ENCODE assay signal across 24 cellular contexts in genomic region chr22:46461566-46462180, GRCh38.
DNase-seq lines count a peak whose midpoint lies in the region; ATAC-seq and TF ChIP-seq lines count a peak whose summit lies in the region.
"Had no signal": no experiment of that assay in that cellular context is flagged by ENCODE, and none has a peak within 500 bp of the region (broad histone marks: within the 10 kb centered on the region; RNA-seq: fewer than 3 reads in every experiment).

No MANE protein-coding gene starts in this region.

- H3K27ac ChIP-seq in GM23338 (ENCODE audit: low read depth), result no peak overlapping the region
- H3K27ac ChIP-seq: C4-2B had no signal

- H3K4me3 Mint-ChIP-seq in GM23338 (no peak overlapping the region), brain (peak overlapping the region in 2 of 5 experiments; percentile 24 to 78), mesothelial cell of epicardium (no peak overlapping the region), type B pancreatic cell (no peak overlapping the region)
- H3K4me3 Mint-ChIP-seq: CD8-positive, alpha-beta T cell had no signal

- no peak for TF ChIP-seq CTCF in GM23338 (conservative IDR thresholded peaks at IDR 0.05; ENCODE audit: low read depth in 2 of 2)
- TF ChIP-seq CTCF in brain (conservative IDR thresholded peaks at IDR 0.05), result no peak
- no peak for TF ChIP-seq CTCF in mesothelial cell of epicardium (IDR thresholded peaks at IDR 0.05; ENCODE audit: unreplicated experiment)
- TF ChIP-seq CTCF in type B pancreatic cell (conservative IDR thresholded peaks at IDR 0.05), result no peak

- no peak for ATAC-seq in GM23338
- no peak for ATAC-seq in HG02885 (IDR thresholded peaks at IDR 0.05; ENCODE audit: poor library complexity, unreplicated experiment)
- ATAC-seq: CD8-positive, alpha-beta T cell; PC-3 had no signal

- no peak for DNase-seq in GM23338 (ENCODE audit: low spot score)
- DNase-seq in mesothelial cell of epicardium (ENCODE audit: low spot score in 2 of 2, unreplicated experiment in 2 of 2), result no peak
- DNase-seq in type B pancreatic cell (ENCODE audit: extremely low spot score, unreplicated experiment), result no peak
- DNase-seq in GDM1 (lab: John Stamatoyannopoulos, UW), result no peak
- no peak for DNase-seq in RKO (ENCODE audit: low spot score)
- no peak for DNase-seq in NCI-H146 treated with DMSO at 0.1 percent for 48 hours (lab: John Stamatoyannopoulos, UW; ENCODE audit: unreplicated experiment)
- DNase-seq: Caco-2; CD8-positive, alpha-beta T cell; DMS 273 treated with DMSO at 0.1 percent for 48 hours; EL; GF-D8; KG1; MM.1S; NCI-H1694; NCI-H2029 treated with DMSO at 0.1 percent for 48 hours; NCI-H446 treated with DMSO at 0.1 percent for 48 hours; NCI-H526; NCI-H82; NK-92 treated with Interleukin-12 subunit alpha and Interleukin-12 subunit beta, amount 100 ng/mL, for 24 hours; PC-3; SHP77 had no signal

- no peaks in the 10 kb centered on the region for H3K27me3 ChIP-seq in GM23338 (ENCODE audit: insufficient read depth)

- H4K20me1 ChIP-seq in GM23338 (replicated peaks; ENCODE audit: insufficient read depth), result no peaks in the 10 kb centered on the region

- no peak overlapping the region for H2AFZ ChIP-seq in GM23338

- peaks cover 11% of the 10 kb centered on the region for H3K27me3 Mint-ChIP-seq in GM23338 (ENCODE audit: insufficient read depth, low read depth, poor library complexity)
- no peaks in the 10 kb centered on the region for H3K27me3 Mint-ChIP-seq in brain
- H3K27me3 Mint-ChIP-seq in mesothelial cell of epicardium (ENCODE audit: low read depth), result peaks cover 51% of the 10 kb centered on the region
- H3K27me3 Mint-ChIP-seq in type B pancreatic cell, result peaks cover 23% of the 10 kb centered on the region

- 0 out of 2 replicates have a peak overlapping the region, but pooled peaks have one; percentile 74 for H3K27ac Mint-ChIP-seq in GM23338
- peak overlapping the region; percentile 80 to 95 (median 92) for H3K27ac Mint-ChIP-seq in brain
- peak overlapping the region; percentile 30 for H3K27ac Mint-ChIP-seq in mesothelial cell of epicardium
- peak overlapping the region; percentile 93 for H3K27ac Mint-ChIP-seq in type B pancreatic cell
- H3K27ac Mint-ChIP-seq: CD8-positive, alpha-beta T cell had no signal

- H3K4me1 Mint-ChIP-seq in GM23338 (peaks cover 9% of the 10 kb centered on the region; the same call in 2 of the 3 replicates), brain (peaks cover 74% of the 10 kb centered on the region), mesothelial cell of epicardium (peaks cover 59% of the 10 kb centered on the region), type B pancreatic cell (ENCODE audit: unreplicated experiment) (peaks cover 61% of the 10 kb centered on the region)

- H3F3A ChIP-seq in GM23338 (replicated peaks; ENCODE audit: low read depth), result no peaks in the 10 kb centered on the region

- H3K9me3 Mint-ChIP-seq in GM23338 (no peaks in the 10 kb centered on the region), brain (peaks cover 0 to 2% (median 0%) of the 10 kb centered on the region in 5 experiments), mesothelial cell of epicardium (no peaks in the 10 kb centered on the region), type B pancreatic cell (no peaks in the 10 kb centered on the region)
- H3K9me3 Mint-ChIP-seq: CD8-positive, alpha-beta T cell had no signal

- no peaks in the 10 kb centered on the region for H3K36me3 ChIP-seq in GM23338 (ENCODE audit: insufficient read depth)

- no peak overlapping the region for H3K4me2 ChIP-seq in GM23338

- no peaks in the 10 kb centered on the region for H3K79me2 ChIP-seq in GM23338 (replicated peaks; ENCODE audit: insufficient read depth)

- H3K36me3 Mint-ChIP-seq in GM23338 (ENCODE audit: low read depth), result 0 out of 3 replicates have a peak, but pooled peaks cover 3% of the 10 kb centered on the region
- H3K36me3 Mint-ChIP-seq in brain, result peaks cover 14% of the 10 kb centered on the region
- H3K36me3 Mint-ChIP-seq in mesothelial cell of epicardium, result peaks cover 2% of the 10 kb centered on the region
- peaks cover 21% of the 10 kb centered on the region for H3K36me3 Mint-ChIP-seq in type B pancreatic cell
- H3K36me3 Mint-ChIP-seq: CD8-positive, alpha-beta T cell had no signal

- H3K9me2 ChIP-seq in GM23338 (ENCODE audit: insufficient read depth), result no peaks in the 10 kb centered on the region

- no peak overlapping the region for H3K4me3 ChIP-seq in GM23338

- no peaks in the 10 kb centered on the region for H3K4me1 ChIP-seq in GM23338 (ENCODE audit: insufficient read depth)
- H3K4me1 ChIP-seq: Caco-2 had no signal

TF ChIP-seq in GM23338, 12 proteins besides CTCF, POLR2A, EP300 and RAD21:
- TF ChIP-seq STAT1 (IDR thresholded peaks at IDR 0.05; ENCODE audit: unreplicated experiment) (no peak), NANOG (IDR thresholded peaks at IDR 0.05; ENCODE audit: borderline replicate concordance) (no peak), ETS1 (IDR thresholded peaks at IDR 0.05) (no peak), EZH2 (IDR thresholded peaks at IDR 0.05; ENCODE audit: low read depth, unreplicated experiment) (no peak), ZNF462 (CRISPR knock-in tag; IDR thresholded peaks at IDR 0.05) (no peak)

Comparison
In these comparisons a context has a peak if more than half of its experiments do, and no peak if none do; other contexts are left out.
1. H3K27ac Mint-ChIP-seq: peak in every context shown above with its lines; median percentile 93 in type B pancreatic cell; 92 in brain; 74 in GM23338; 30 in mesothelial cell of epicardium.